8 cellular contexts compared by ENCODE assay signal in the genomic region with DNA sequence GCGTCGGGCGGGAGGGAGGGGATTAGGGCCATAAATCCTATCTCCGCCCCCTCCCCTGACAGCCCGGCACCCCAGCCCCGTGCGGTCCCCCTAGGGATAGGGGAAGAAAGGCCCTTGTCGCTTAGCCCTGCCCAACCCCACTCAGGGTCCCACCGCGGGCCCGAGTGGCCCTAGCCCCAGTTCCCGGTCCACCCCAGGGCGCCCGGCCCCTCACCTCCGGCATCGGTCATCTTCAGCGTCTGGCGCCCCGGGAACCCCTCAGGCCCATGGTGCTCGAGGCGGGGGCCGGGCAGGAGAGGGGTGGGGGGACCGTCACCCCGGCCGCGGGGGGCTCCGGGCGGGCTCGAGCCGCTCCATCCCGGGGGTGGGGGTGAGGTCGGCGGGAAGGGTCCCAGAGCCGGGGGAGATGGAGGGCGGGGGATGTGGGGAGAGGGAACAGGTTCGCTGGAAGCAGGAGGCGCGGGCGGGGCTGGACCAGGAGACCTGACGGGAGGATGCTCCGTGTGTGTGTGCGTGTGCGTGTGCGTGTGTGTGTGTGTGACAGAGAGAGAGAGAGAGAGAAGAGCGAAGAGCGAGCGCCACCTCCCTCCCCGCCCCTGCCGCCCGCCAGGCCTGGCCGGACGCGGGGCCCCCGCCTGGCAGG. TPM values are rescaled to one million over a fixed set of nuclear protein-coding genes. Genes with fewer than 3 reads are reported as not detected.
DNase-seq lines count a peak whose midpoint lies in the region; ATAC-seq and TF ChIP-seq lines count a peak whose summit lies in the region.

No MANE protein-coding gene starts in this region.

- H3K27me3 ChIP-seq in H7 (ENCODE audit: control insufficient read depth, insufficient read depth, low read length) (peaks cover 2% of the 10 kb centered on the region; the same call in 1 of the 2 replicates), neuron (ENCODE audit: insufficient read depth, low read length) (no peaks in the 10 kb centered on the region)

- DNase-seq in AG08395 (ENCODE audit: low spot score) (peak; percentile 52), H7 (peak; percentile 93), epithelial cell of proximal tubule (ENCODE audit: low read depth) (no peak), epidermal melanocyte (ENCODE audit: insufficient read length, low spot score) (no peak), dedifferentiated amniotic fluid mesenchymal stem cell (ENCODE audit: extremely low spot score) (no peak)

- H3K9me3 ChIP-seq in neuron (ENCODE audit: low read length), result no peaks in the 10 kb centered on the region

- H2AFZ ChIP-seq in neuron (ENCODE audit: low read depth, low read length), result peak overlapping the region; percentile 91

- no peaks in the 10 kb centered on the region for H3K36me3 ChIP-seq in H7 (replicated peaks; ENCODE audit: control insufficient read depth, insufficient read depth, low read length)
- H3K36me3 ChIP-seq in neuron (ENCODE audit: insufficient read depth, low read length), result no peaks in the 10 kb centered on the region

- peaks cover 22% of the 10 kb centered on the region for H3K4me1 ChIP-seq in neuron (ENCODE audit: insufficient read depth, low read length)

- TF ChIP-seq CTCF in WI38 (IDR thresholded peaks at IDR 0.05; ENCODE audit: low read depth, low read length) (no peak), epithelial cell of proximal tubule (conservative IDR thresholded peaks at IDR 0.05; ENCODE audit: low read depth, low read length) (no peak)

- H3K4me3 ChIP-seq in H7 (ENCODE audit: insufficient read depth, low read depth, low read length), result peak overlapping the region; percentile 71
- H3K4me3 ChIP-seq in WI38 (ENCODE audit: low read depth, low read length), result peak overlapping the region; percentile 63
- peak overlapping the region; percentile 55 for H3K4me3 ChIP-seq in epithelial cell of proximal tubule (ENCODE audit: low read depth, low read length)
- H3K4me3 ChIP-seq in neuron (ENCODE audit: low read length), result peak overlapping the region; percentile 60

- ATAC-seq in GM21528 (IDR thresholded peaks at IDR 0.05; ENCODE audit: low FRiP score, unreplicated experiment), result no peak

RNA-seq across cellular contexts. Expression of a gene that starts 0.5 kb away (rescaled TPM):
- total RNA-seq in H7 (2014; rRNA removed; shearing (Covaris generic)), result 7.8 and 8.2 TPM in 2 replicates
- 2.9 and 11.5 TPM in 2 replicates for total RNA-seq in epithelial cell of proximal tubule

RNA-seq across cellular contexts. Expression of a gene that starts 21.1 kb away (rescaled TPM):
- total RNA-seq in H7 (2014; rRNA removed; shearing (Covaris generic)), result 15.0 and 21.1 TPM in 2 replicates
- 32.9 and 33.8 TPM in 2 replicates for total RNA-seq in epithelial cell of proximal tubule

RNA-seq across cellular contexts. Expression of a gene that starts 34.3 kb away (rescaled TPM):
- 13.5 and 14.2 TPM in 2 replicates for total RNA-seq in H7 (2014; rRNA removed; shearing (Covaris generic))
- 6.1 and 17.5 TPM in 2 replicates for total RNA-seq in epithelial cell of proximal tubule

RNA-seq across cellular contexts. Expression of a gene that starts 36.4 kb away (rescaled TPM):
- 0.52 and 1.1 TPM in 2 replicates for total RNA-seq in H7 (2014; rRNA removed; shearing (Covaris generic))
- total RNA-seq in epithelial cell of proximal tubule, result 0.69 TPM in 1 of 2 replicates, not detected in the other

Comparison
In these comparisons a context has a peak if more than half of its experiments do, and no peak if none do; other contexts are left out.
1. DNase-seq: peak in AG08395 (single experiment) and H7 (single experiment); none in epithelial cell of proximal tubule (single experiment), epidermal melanocyte (single experiment) and dedifferentiated amniotic fluid mesenchymal stem cell (single experiment).
2. Peak in every context shown above with its lines, with median percentiles within 50 percentile points of each other: H3K4me3 ChIP-seq.